ENCODE assay signal across 10 cellular contexts in the genomic region with DNA sequence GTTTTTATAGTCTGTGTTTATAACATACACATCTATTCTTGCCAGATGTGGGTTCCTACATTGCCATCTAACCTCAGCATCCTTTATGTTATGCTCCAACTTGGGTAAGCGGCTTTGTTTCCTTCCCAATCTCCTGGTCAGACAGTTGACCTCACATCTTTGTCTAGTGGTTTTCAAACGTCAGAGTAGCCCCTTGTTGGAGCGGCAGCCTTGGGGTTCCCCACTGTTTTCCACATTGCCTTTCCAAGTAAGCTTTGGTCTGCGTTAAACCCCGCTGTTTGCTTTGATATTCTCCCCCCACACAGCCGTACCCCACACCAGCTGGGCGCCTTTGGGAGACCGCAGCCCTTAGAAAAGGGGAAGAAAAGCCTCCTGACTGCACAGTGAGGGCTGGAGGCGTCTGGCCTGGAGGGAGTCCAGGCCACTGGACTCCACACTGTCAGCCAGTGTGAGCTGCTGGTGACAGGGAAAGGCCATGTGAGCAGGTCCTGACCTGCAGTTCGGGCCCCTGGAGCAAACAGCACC.
DNase-seq lines count a peak whose midpoint lies in the region; ATAC-seq, FAIRE-seq and TF ChIP-seq lines count a peak whose summit lies in the region.
"Had no signal": no experiment of that assay in that cellular context is flagged by ENCODE, and none has a peak within 500 bp of the region (broad histone marks: within the 10 kb centered on the region; RNA-seq: fewer than 3 reads in every experiment).

No MANE protein-coding gene starts in this region.

- H3K36me3 ChIP-seq in RWPE2 (ENCODE audit: low read depth) (peaks cover 7% of the 10 kb centered on the region), cardiac muscle cell (peaks cover 7% of the 10 kb centered on the region), small intestine (ENCODE audit: control insufficient read depth in 2 of 2, insufficient read depth in 2 of 2, low read length in 2 of 2) (no peaks in the 10 kb centered on the region)

- no peaks in the 10 kb centered on the region for H3K9me3 ChIP-seq in RWPE2 (ENCODE audit: severe bottlenecking)
- H3K9me3 ChIP-seq in cardiac muscle cell (ENCODE audit: low read depth) = no peaks in the 10 kb centered on the region
- H3K9me3 ChIP-seq in small intestine (ENCODE audit: control insufficient read depth, low read depth) = no peaks in the 10 kb centered on the region

- peak; percentile 37 for TF ChIP-seq POLR2A in GM18505 (IDR thresholded peaks at IDR 0.05; ENCODE audit: borderline replicate concordance, extremely low read depth, insufficient read depth, insufficient read length)

- intact Hi-C loops in sciatic nerve (cut with DNase I) = no loop called here

- H3K27me3 ChIP-seq in RWPE2 (ENCODE audit: insufficient read depth, poor library complexity, severe bottlenecking) (no peaks in the 10 kb centered on the region), cardiac muscle cell (no peaks in the 10 kb centered on the region), small intestine (ENCODE audit: control insufficient read depth in 2 of 2, insufficient read depth in 2 of 2, low read length in 2 of 2) (no peaks in the 10 kb centered on the region)

- FAIRE-seq in small intestine (lab: Jason Lieb, UNC) = no peak

- DNase-seq in RWPE2 (ENCODE audit: low spot score) (no peak), cardiac muscle cell (ENCODE audit: low read depth in 1 of 2, low spot score in 1 of 2) (peak in 1 of 2 donors; percentile 28), sciatic nerve (ENCODE audit: low spot score) (peak; percentile 65), SW 1271 (lab: John Stamatoyannopoulos, UW) (no peak), small intestine (no peak), NCI-H524 treated with DMSO at 0.1 percent for 48 hours (lab: John Stamatoyannopoulos, UW) (no peak)
- DNase-seq in activated effector memory CD4-positive, alpha-beta T cell treated with Interleukin-2 at 50 U/mL for 16 hours = no peak
- DNase-seq: activated gamma-delta T cell treated with Interleukin-2 at 50 U/mL for 16 hours, NCI-H446 had no signal

- H3K27ac ChIP-seq in RWPE2 (ENCODE audit: poor library complexity, severe bottlenecking) = peak overlapping the region; percentile 34
- H3K27ac ChIP-seq in cardiac muscle cell = peak overlapping the region; percentile 74
- H3K27ac ChIP-seq in small intestine (ENCODE audit: low read depth in 1 of 2, low read length in 1 of 2) = no peak overlapping the region

- no peak for TF ChIP-seq CTCF in RWPE2 (IDR thresholded peaks at IDR 0.05; ENCODE audit: poor library complexity, severe bottlenecking)
- TF ChIP-seq CTCF in cardiac muscle cell (IDR thresholded peaks at IDR 0.05; ENCODE audit: low read depth, low read length) = no peak

- ATAC-seq in GM18505 (IDR thresholded peaks at IDR 0.05; ENCODE audit: unreplicated experiment) (no peak), RWPE2 (ENCODE audit: low read depth) (peak; percentile 17), sciatic nerve (peak; percentile 88)

- peaks cover 24% of the 10 kb centered on the region for H3K4me1 ChIP-seq in RWPE2 (ENCODE audit: insufficient read depth, poor library complexity, severe bottlenecking)
- no peaks in the 10 kb centered on the region for H3K4me1 ChIP-seq in cardiac muscle cell (ENCODE audit: low read depth)
- no peaks in the 10 kb centered on the region for H3K4me1 ChIP-seq in small intestine (ENCODE audit: control insufficient read depth in 2 of 2, insufficient read depth in 1 of 2, low read depth in 1 of 2, low read length in 1 of 2)

- 59 to 72% (median 69%) methylated on average over 10 of the region's 10 CpGs for WGBS in small intestine, 3 donors

- no peak overlapping the region for H3K4me3 ChIP-seq in RWPE2 (ENCODE audit: severe bottlenecking)
- no peak overlapping the region for H3K4me3 ChIP-seq in cardiac muscle cell
- no peak overlapping the region for H3K4me3 ChIP-seq in small intestine (ENCODE audit: low read depth in 1 of 2, low read length in 2 of 2)

Comparison
In these comparisons a context has a peak if more than half of its experiments do, and no peak if none do; other contexts are left out.
1. H3K27ac ChIP-seq: peak in RWPE2 (single experiment) and cardiac muscle cell (single experiment); none in small intestine (0 of 2).